31 cellular contexts compared by ENCODE assay signal in genomic region chr3:14805946-14806537, GRCh38. TPM values are rescaled to one million over a fixed set of nuclear protein-coding genes. Genes with fewer than 3 reads are reported as not detected.
"Had no signal": no experiment of that assay in that cellular context is flagged by ENCODE, and none has a peak within 500 bp of the region (broad histone marks: within the 10 kb centered on the region; RNA-seq: fewer than 3 reads in every experiment).

No MANE protein-coding gene starts in this region.

- H3K27ac Mint-ChIP-seq: activated CD4-positive, alpha-beta memory T cell treated with anti-CD3 and anti-CD28 coated beads, Interleukin-2, amount 10 ng/mL, durations not matched to agents 7 days and 5 days; activated CD8-positive, alpha-beta memory T cell treated with anti-CD3 and anti-CD28 coated beads, Interleukin-2, amount 10 ng/mL, durations not matched to agents 7 days and 5 days; activated T-cell treated with anti-CD3 and anti-CD28 coated beads, Interleukin-2, amount 50 U/mL, for 72 hours had no signal

- H3K27ac ChIP-seq: adrenal gland, body of pancreas, WERI-Rb-1 had no signal

- H3K9me3 ChIP-seq: adrenal gland, body of pancreas, breast epithelium, Peyer's patch had no signal

- H3K27me3 ChIP-seq: Peyer's patch had no signal

- H3K4me3 Mint-ChIP-seq: activated CD4-positive, alpha-beta memory T cell treated with anti-CD3 and anti-CD28 coated beads, Interleukin-2, amount 10 ng/mL, durations not matched to agents 7 days and 5 days; activated CD8-positive, alpha-beta memory T cell treated with anti-CD3 and anti-CD28 coated beads, Interleukin-2, amount 10 ng/mL, durations not matched to agents 7 days and 5 days; activated T-cell treated with anti-CD3 and anti-CD28 coated beads, Interleukin-2, amount 50 U/mL, for 72 hours; activated T-helper 17 cell treated with anti-CD3 and anti-CD28 coated beads, Interleukin-2, amount 50 U/mL, for 72 hours had no signal

- H3K4me1 ChIP-seq: adrenal gland, body of pancreas, breast epithelium had no signal

- ATAC-seq: body of pancreas, SK-N-SH treated with all-trans-retinoic acid at 6 μM for 48 hours had no signal

- H3K9me3 Mint-ChIP-seq: activated CD4-positive, alpha-beta memory T cell treated with anti-CD3 and anti-CD28 coated beads, Interleukin-2, amount 10 ng/mL, durations not matched to agents 7 days and 5 days; activated naive CD4-positive, alpha-beta T cell treated with anti-CD3 and anti-CD28 coated beads, Interleukin-2, amount 50 U/mL, for 72 hours; activated T-cell treated with anti-CD3 and anti-CD28 coated beads, Interleukin-2, amount 50 U/mL, for 72 hours; activated T-helper 17 cell treated with anti-CD3 and anti-CD28 coated beads, Interleukin-2, amount 50 U/mL, for 72 hours had no signal

- H3K36me3 ChIP-seq: adrenal gland, breast epithelium, Peyer's patch, WERI-Rb-1 had no signal

- DNase-seq: activated CD4-positive, alpha-beta T cell treated with anti-CD3 and anti-CD28 coated beads for 1 hour; activated CD4-positive, CD25-positive, alpha-beta regulatory T cell; activated CD8-positive, alpha-beta memory T cell treated with anti-CD3 and anti-CD28 coated beads for 24 hours; activated CD8-positive, alpha-beta memory T cell treated with anti-CD3 and anti-CD28 coated beads, Interleukin-2, amount 50 U/mL, for 48 hours; activated effector memory CD4-positive, alpha-beta T cell treated with anti-CD3 and anti-CD28 coated beads, Interleukin-2, amount 50 U/mL, for 16 hours; activated T-cell treated with anti-CD3 and anti-CD28 coated beads, Interleukin-2, amount 50 U/mL, for 1 hour; adrenal gland; MM.1S; NCI-H1092; NCI-H1436 treated with DMSO at 0.1 percent for 48 hours; NCI-H1694 treated with DMSO at 0.1 percent for 48 hours; NCI-H2029; NCI-H2171; NCI-H510A; NCI-H748 treated with DMSO at 0.1 percent for 48 hours; SIG-M5; T-helper 1 cell; T-helper 9 cell; WERI-Rb-1 had no signal

- H3K36me3 Mint-ChIP-seq: activated CD8-positive, alpha-beta memory T cell treated with anti-CD3 and anti-CD28 coated beads, Interleukin-2, amount 10 ng/mL, durations not matched to agents 7 days and 5 days had no signal

- H3K4me3 ChIP-seq: adrenal gland, body of pancreas, breast epithelium, Peyer's patch had no signal

RNA-seq across cellular contexts. Expression of gene FGD5, which starts 12.7 kb away (rescaled TPM):
- total RNA-seq: activated CD8-positive, alpha-beta memory T cell treated with anti-CD3 and anti-CD28 coated beads, Interleukin-2, amount 10 ng/mL, durations not matched to agents 7 days and 5 days; activated naive CD4-positive, alpha-beta T cell treated with anti-CD3 and anti-CD28 coated beads, Interleukin-2, amount 50 U/mL, for 72 hours; activated T-cell treated with anti-CD3 and anti-CD28 coated beads, Interleukin-2, amount 50 U/mL, for 72 hours; IMR-90; PC-3; SK-MEL-5 had no signal
- polyA plus RNA-seq: IMR-90 had no signal
